ENCODE assay signal across 8 cellular contexts in genomic region chr20:36467076-36467999, GRCh38.
DNase-seq lines count a peak whose midpoint lies in the region; ATAC-seq, FAIRE-seq and TF ChIP-seq lines count a peak whose summit lies in the region.

No MANE protein-coding gene starts in this region.

- no peak for TF ChIP-seq CTCF in AG10803 (conservative IDR thresholded peaks at IDR 0.05; ENCODE audit: low read length)
- TF ChIP-seq CTCF in astrocyte of the spinal cord (IDR thresholded peaks at IDR 0.05; ENCODE audit: low read depth, low read length), result no peak
- TF ChIP-seq CTCF in keratinocyte (optimal IDR thresholded peaks at IDR 0.05 in 1 of 3, IDR thresholded peaks at IDR 0.05 in 1 of 3, conservative IDR thresholded peaks at IDR 0.05 in 1 of 3; ENCODE audit: extremely low read depth in 1 of 3, insufficient read depth in 2 of 3, low read length in 3 of 3), result no peak

- peak overlapping the region; percentile 94 for H3K27ac Mint-ChIP-seq in stimulated activated memory B cell treated with anti-CD40 and anti-IgM and Interleukin-4, amounts not matched to agents 10 μg/mL and 1 μg/mL and 100 μg/mL, for 72 hours

- H3K79me2 ChIP-seq in keratinocyte (ENCODE audit: control insufficient read depth, insufficient read depth, low read length), result peaks cover 66% of the 10 kb centered on the region

- H3K9me3 ChIP-seq in keratinocyte (ENCODE audit: control insufficient read depth, low read depth, low read length), result no peaks in the 10 kb centered on the region

- DNase-seq in AG10803 (ENCODE audit: low read depth) (peak; percentile 62), HT1080 (ENCODE audit: low read depth) (peak; percentile 58), SHP77 treated with DMSO at 0.1 percent for 48 hours (lab: John Stamatoyannopoulos, UW) (peak; percentile 91), astrocyte of the spinal cord (ENCODE audit: low read depth, low spot score) (peak; percentile 43), keratinocyte (ENCODE audit: low read depth, low spot score) (no peak), AML-193 (lab: John Stamatoyannopoulos, UW) (no peak)

- no peaks in the 10 kb centered on the region for H3K27me3 ChIP-seq in keratinocyte (ENCODE audit: control insufficient read depth, extremely low read depth, insufficient read depth, low read length)

- in situ Hi-C loops in astrocyte of the spinal cord (cut with HindIII; ENCODE audit: low sequenced_read_pairs), result no loop called here

- H3K9ac ChIP-seq in keratinocyte (ENCODE audit: control insufficient read depth, extremely low read depth, insufficient read depth, low read length), result no peak overlapping the region

- peaks cover 55% of the 10 kb centered on the region for H3K4me1 ChIP-seq in keratinocyte (ENCODE audit: control insufficient read depth, extremely low read depth, insufficient read depth, low read length)

- dilution Hi-C loops in keratinocyte (cut with MboI; ENCODE audit: extremely low pct_ligation_motif_present, low sequenced_read_pairs), result no loop called here

- H3K9me3 Mint-ChIP-seq in stimulated activated memory B cell treated with anti-CD40 and anti-IgM and Interleukin-4, amounts not matched to agents 10 μg/mL and 1 μg/mL and 100 μg/mL, for 72 hours, result no peaks in the 10 kb centered on the region

- peaks cover 3 to 18% of the 10 kb centered on the region in 2 experiments for H3K36me3 ChIP-seq in keratinocyte (ENCODE audit: control insufficient read depth in 2 of 2, extremely low read depth in 1 of 2, insufficient read depth in 2 of 2, low read length in 2 of 2)

- H4K20me1 ChIP-seq in keratinocyte (ENCODE audit: control insufficient read depth, extremely low read depth, insufficient read depth, low read length), result peaks cover 22% of the 10 kb centered on the region

- no peak overlapping the region for H3K4me3 ChIP-seq in AG10803 (ENCODE audit: low read length)
- H3K4me3 ChIP-seq in astrocyte of the spinal cord (ENCODE audit: low read depth, low read length), result no peak overlapping the region
- H3K4me3 ChIP-seq in keratinocyte (ENCODE audit: control insufficient read depth in 2 of 3, extremely low read depth in 1 of 3, insufficient read depth in 2 of 3, low read depth in 1 of 3, low read length in 3 of 3), result no peak overlapping the region

- H3K4me2 ChIP-seq in keratinocyte (ENCODE audit: control insufficient read depth, extremely low read depth, insufficient read depth, low read depth, low read length), result no peak overlapping the region

- peaks cover 17% of the 10 kb centered on the region for H3K9me1 ChIP-seq in keratinocyte (ENCODE audit: control insufficient read depth, extremely low read depth, insufficient read depth, low read length)

- H3K27me3 Mint-ChIP-seq in stimulated activated memory B cell treated with anti-CD40 and anti-IgM and Interleukin-4, amounts not matched to agents 10 μg/mL and 1 μg/mL and 100 μg/mL, for 72 hours, result no peaks in the 10 kb centered on the region

- peak overlapping the region; percentile 29 for H3K27ac ChIP-seq in keratinocyte (ENCODE audit: control insufficient read depth, insufficient read depth, low read length)

- H2AFZ ChIP-seq in keratinocyte (ENCODE audit: control insufficient read depth, low read length), result no peak overlapping the region

- no peaks in the 10 kb centered on the region for H3K36me3 Mint-ChIP-seq in stimulated activated memory B cell treated with anti-CD40 and anti-IgM and Interleukin-4, amounts not matched to agents 10 μg/mL and 1 μg/mL and 100 μg/mL, for 72 hours

- peaks cover 91% of the 10 kb centered on the region for H3K4me1 Mint-ChIP-seq in stimulated activated memory B cell treated with anti-CD40 and anti-IgM and Interleukin-4, amounts not matched to agents 10 μg/mL and 1 μg/mL and 100 μg/mL, for 72 hours

- no peak for ATAC-seq in stimulated activated memory B cell treated with anti-CD40 and anti-IgM and Interleukin-4, amounts not matched to agents 10 μg/mL and 1 μg/mL and 100 μg/mL, for 72 hours
- ATAC-seq in HG03135 (IDR thresholded peaks at IDR 0.05; ENCODE audit: unreplicated experiment), result no peak

- no peak for FAIRE-seq in keratinocyte (lab: Jason Lieb, UNC)

- peak overlapping the region; percentile 49 for H3K4me3 Mint-ChIP-seq in stimulated activated memory B cell treated with anti-CD40 and anti-IgM and Interleukin-4, amounts not matched to agents 10 μg/mL and 1 μg/mL and 100 μg/mL, for 72 hours

Comparison
In these comparisons a context has a peak if more than half of its experiments do, and no peak if none do; other contexts are left out.
1. DNase-seq: peak in AG10803 (single experiment), HT1080 (single experiment), SHP77 treated with DMSO at 0.1 percent for 48 hours (single experiment) and astrocyte of the spinal cord (single experiment); none in keratinocyte (single experiment) and AML-193 (0 of 2).